8 cellular contexts compared by ENCODE assay signal in the genomic region with DNA sequence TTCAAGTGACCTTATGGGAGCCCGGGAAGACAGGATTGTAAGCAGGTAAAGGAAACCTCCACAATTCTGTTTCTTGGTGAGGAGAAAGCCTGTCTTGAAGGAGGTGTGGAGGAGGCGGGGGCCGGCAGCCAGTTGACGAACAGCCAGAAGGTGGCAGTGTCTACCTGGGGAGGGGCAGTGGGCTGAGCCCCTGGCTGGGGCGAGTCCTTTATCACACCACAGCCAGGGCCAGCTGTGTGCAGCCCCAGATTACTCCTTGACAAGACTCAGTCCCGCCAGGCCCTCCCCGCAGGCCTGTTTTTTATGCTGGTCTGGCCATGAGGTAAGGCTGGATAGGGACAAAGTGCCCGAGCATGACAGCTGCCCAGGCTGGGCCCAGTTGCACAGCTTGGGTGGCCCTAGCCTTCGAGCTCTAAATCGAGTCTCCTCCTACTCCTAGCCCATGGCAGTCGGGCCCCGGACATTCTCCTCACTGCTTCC. TPM values are rescaled to one million over a fixed set of nuclear protein-coding genes. Genes with fewer than 3 reads are reported as not detected.
DNase-seq lines count a peak whose midpoint lies in the region; ATAC-seq and TF ChIP-seq lines count a peak whose summit lies in the region.

No MANE protein-coding gene starts in this region.

- H3K79me2 ChIP-seq in GM23338 (replicated peaks; ENCODE audit: insufficient read depth): no peaks in the 10 kb centered on the region

- H3K36me3 Mint-ChIP-seq in GM23338 (ENCODE audit: low read depth) (peaks cover 3% of the 10 kb centered on the region; the same call in 1 of the 3 replicates), memory B cell (no peaks in the 10 kb centered on the region)

- H4K20me1 ChIP-seq in GM23338 (replicated peaks; ENCODE audit: insufficient read depth): no peaks in the 10 kb centered on the region

- H3K4me3 ChIP-seq in GM23338: no peak overlapping the region
- H3K4me3 ChIP-seq in coronary artery: no peak overlapping the region

- H3K9me3 Mint-ChIP-seq in GM23338 (peaks cover 11% of the 10 kb centered on the region), memory B cell (no peaks in the 10 kb centered on the region)

- no peak overlapping the region for H3K27ac ChIP-seq in GM23338 (ENCODE audit: low read depth)
- no peak overlapping the region for H3K27ac ChIP-seq in coronary artery

- H3F3A ChIP-seq in GM23338 (replicated peaks; ENCODE audit: low read depth): no peaks in the 10 kb centered on the region

- H3K27me3 ChIP-seq in GM23338 (ENCODE audit: insufficient read depth): no peaks in the 10 kb centered on the region

- no peak overlapping the region for H3K4me3 Mint-ChIP-seq in GM23338
- H3K4me3 Mint-ChIP-seq in memory B cell: no peak overlapping the region

- DNase-seq in COLO829 (ENCODE audit: low spot score): peak; percentile 45
- peak; percentile 95 for DNase-seq in GM23338 (ENCODE audit: low spot score)
- peak; percentile 68 for DNase-seq in NCI-H460 (ENCODE audit: extremely low read depth, low read depth)
- peak; percentile 44 for DNase-seq in activated CD4-positive, alpha-beta T cell treated with anti-CD3 and anti-CD28 coated beads for 1 hour
- DNase-seq in coronary artery (ENCODE audit: low spot score): no peak
- DNase-seq in memory B cell (ENCODE audit: low spot score in 2 of 2): peak; percentile 53 to 66
- DNase-seq in stimulated activated CD8-positive, alpha-beta memory T cell treated with anti-CD3 and anti-CD28 coated beads, Interleukin-4, amount 100 ng/mL, for 48 hours: peak; percentile 83

- H3K27ac Mint-ChIP-seq in GM23338 (no peak overlapping the region), memory B cell (no peak overlapping the region)

- ATAC-seq in GM23338: peak; percentile 99
- peak; percentile 91 for ATAC-seq in memory B cell (ENCODE audit: low read depth)
- ATAC-seq in HG02798 (IDR thresholded peaks at IDR 0.05; ENCODE audit: poor library complexity, unreplicated experiment): no peak

- H3K27me3 Mint-ChIP-seq in GM23338 (ENCODE audit: insufficient read depth, low read depth, poor library complexity) (no peaks in the 10 kb centered on the region), memory B cell (peaks cover 10% of the 10 kb centered on the region)

- TF ChIP-seq CTCF in GM23338 (conservative IDR thresholded peaks at IDR 0.05; ENCODE audit: low read depth in 2 of 2) (peak; percentile 89 to 98), coronary artery (IDR thresholded peaks at IDR 0.05) (peak; percentile 15)

- no peaks in the 10 kb centered on the region for H3K9me2 ChIP-seq in GM23338 (ENCODE audit: insufficient read depth)

- no peaks in the 10 kb centered on the region for H3K36me3 ChIP-seq in GM23338 (ENCODE audit: insufficient read depth)

- H3K4me2 ChIP-seq in GM23338: no peak overlapping the region

- H2AFZ ChIP-seq in GM23338: peak overlapping the region; percentile 70

- H3K4me1 ChIP-seq in GM23338 (ENCODE audit: insufficient read depth): no peaks in the 10 kb centered on the region

- peaks cover 8% of the 10 kb centered on the region; the same call in 2 of the 3 replicates for H3K4me1 Mint-ChIP-seq in GM23338
- H3K4me1 Mint-ChIP-seq in memory B cell: peaks cover 2% of the 10 kb centered on the region

TF ChIP-seq in GM23338, 12 proteins besides CTCF, POLR2A, EP300 and RAD21 (continues in another document):
- no peak for TF ChIP-seq JUNB (IDR thresholded peaks at IDR 0.05; ENCODE audit: unreplicated experiment)
- TF ChIP-seq REST (IDR thresholded peaks at IDR 0.05; ENCODE audit: unreplicated experiment): no peak
- TF ChIP-seq, protein P1, sequence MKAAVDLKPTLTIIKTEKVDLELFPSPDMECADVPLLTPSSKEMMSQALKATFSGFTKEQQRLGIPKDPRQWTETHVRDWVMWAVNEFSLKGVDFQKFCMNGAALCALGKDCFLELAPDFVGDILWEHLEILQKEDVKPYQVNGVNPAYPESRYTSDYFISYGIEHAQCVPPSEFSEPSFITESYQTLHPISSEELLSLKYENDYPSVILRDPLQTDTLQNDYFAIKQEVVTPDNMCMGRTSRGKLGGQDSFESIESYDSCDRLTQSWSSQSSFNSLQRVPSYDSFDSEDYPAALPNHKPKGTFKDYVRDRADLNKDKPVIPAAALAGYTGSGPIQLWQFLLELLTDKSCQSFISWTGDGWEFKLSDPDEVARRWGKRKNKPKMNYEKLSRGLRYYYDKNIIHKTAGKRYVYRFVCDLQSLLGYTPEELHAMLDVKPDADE (IDR thresholded peaks at IDR 0.05): no peak
- no peak for TF ChIP-seq POLR2AphosphoS5 (IDR thresholded peaks at IDR 0.05; ENCODE audit: low read depth)

RNA-seq across cellular contexts. Expression of gene IDH2, which starts 40.9 kb away (rescaled TPM):
- 63.6 and 64.0 TPM in 2 replicates for total RNA-seq in GM23338 (2014; rRNA removed; shearing (Covaris generic))
- 54.9 and 58.1 TPM in 2 replicates for polyA plus RNA-seq in GM23338 (2016; fragmentation: Nextera tagmentation; extraction: Ambion mirVana)
- 15.9 and 17.9 TPM in 2 replicates for total RNA-seq in NCI-H460 (2014; rRNA removed; shearing (Covaris generic))
- polyA plus RNA-seq in NCI-H460 (2014; cell fraction: nucleus; rRNA removed): 31.1 and 31.5 TPM in 2 replicates

RNA-seq across cellular contexts. Expression of gene SEMA4B, which starts 57.9 kb away (rescaled TPM):
- 41.2 and 48.2 TPM in 2 replicates for total RNA-seq in GM23338 (2014; rRNA removed; shearing (Covaris generic))
- 16.7 and 19.5 TPM in 2 replicates for polyA plus RNA-seq in GM23338 (2016; fragmentation: Nextera tagmentation; extraction: Ambion mirVana)
- total RNA-seq in NCI-H460 (2014; rRNA removed; shearing (Covaris generic)): 14.4 and 15.8 TPM in 2 replicates
- polyA plus RNA-seq in NCI-H460 (2014; cell fraction: nucleus; rRNA removed): 18.3 and 35.9 TPM in 2 replicates
